Comparison of ENCODE assay signal across 1 cellular context in genomic region chr19:47497821-47498520, GRCh38.
A peak's percentile ranks its signal among the peaks of the same experiment; 100 is the strongest.
TF ChIP-seq lines count a peak whose summit lies in the region.

No MANE protein-coding gene starts in this region.

TF ChIP-seq in HepG2, 621 proteins besides CTCF, POLR2A, EP300 and RAD21:
- TF ChIP-seq KLF13 (CRISPR knock-in tag; IDR thresholded peaks at IDR 0.05) = no peak
- no peak for TF ChIP-seq ZNF33A (CRISPR knock-in tag; IDR thresholded peaks at IDR 0.05; ENCODE audit: borderline replicate concordance)
- no peak for TF ChIP-seq MYC (CRISPR knock-in tag; IDR thresholded peaks at IDR 0.05; ENCODE audit: borderline replicate concordance)
- TF ChIP-seq AGO2 (optimal IDR thresholded peaks at IDR 0.05; ENCODE audit: low read depth, low read length) = peak; percentile 32
- no peak for TF ChIP-seq ERF (CRISPR knock-in tag; IDR thresholded peaks at IDR 0.05)
- no peak for TF ChIP-seq SNAI1 (CRISPR knock-in tag; IDR thresholded peaks at IDR 0.05; ENCODE audit: borderline replicate concordance)
- TF ChIP-seq ZNF713 (CRISPR knock-in tag; IDR thresholded peaks at IDR 0.05) = no peak
